ENCODE assay signal across 8 cellular contexts in genomic region chr4:54092405-54092759, GRCh38. TPM values are rescaled to one million over a fixed set of nuclear protein-coding genes. Genes with fewer than 3 reads are reported as not detected.
DNase-seq lines count a peak whose midpoint lies in the region; ATAC-seq and TF ChIP-seq lines count a peak whose summit lies in the region.

No MANE protein-coding gene starts in this region.

- peak overlapping the region; percentile 50 for H3K4me3 ChIP-seq in GM12864 (ENCODE audit: low read depth, low read length)
- peak overlapping the region; percentile 31 for H3K4me3 ChIP-seq in RWPE2 (ENCODE audit: severe bottlenecking)
- peak overlapping the region; percentile 46 to 63 (median 50) for H3K4me3 ChIP-seq in esophagus muscularis mucosa

- TF ChIP-seq CTCF in GM12864 (IDR thresholded peaks at IDR 0.05; ENCODE audit: low read depth, low read length, missing control alignments) (no peak), RWPE2 (IDR thresholded peaks at IDR 0.05; ENCODE audit: poor library complexity, severe bottlenecking) (no peak), esophagus muscularis mucosa (IDR thresholded peaks at IDR 0.05) (no peak), progenitor cell of endocrine pancreas (IDR thresholded peaks at IDR 0.05; ENCODE audit: unreplicated experiment) (no peak)

- DNase-seq in GM12864 (ENCODE audit: low read depth) (no peak), RWPE2 (ENCODE audit: low spot score) (no peak), esophagus muscularis mucosa (ENCODE audit: extremely low spot score) (no peak), progenitor cell of endocrine pancreas (ENCODE audit: low spot score, unreplicated experiment) (no peak), foreskin melanocyte (no peak), SW 1271 (lab: John Stamatoyannopoulos, UW) (no peak), mesenteric fat pad (ENCODE audit: low spot score) (no peak)

- H3K9me3 ChIP-seq in RWPE2 (ENCODE audit: severe bottlenecking) (no peaks in the 10 kb centered on the region), esophagus muscularis mucosa (no peaks in the 10 kb centered on the region)

- no peaks in the 10 kb centered on the region for H3K4me1 ChIP-seq in RWPE2 (ENCODE audit: insufficient read depth, poor library complexity, severe bottlenecking)
- H3K4me1 ChIP-seq in esophagus muscularis mucosa, result peaks cover 15 to 33% (median 30%) of the 10 kb centered on the region in 4 donors

- H3K27me3 ChIP-seq in RWPE2 (ENCODE audit: insufficient read depth, poor library complexity, severe bottlenecking) (no peaks in the 10 kb centered on the region), esophagus muscularis mucosa (peaks cover 0 to 74% (median 42%) of the 10 kb centered on the region in 4 donors)

- TF ChIP-seq POLR2A in esophagus muscularis mucosa (IDR thresholded peaks at IDR 0.05; ENCODE audit: low read depth), result no peak

- WGBS in esophagus muscularis mucosa, result 15% methylated on average over 6 of the region's 6 CpGs

- no peak overlapping the region for H3K27ac Mint-ChIP-seq in progenitor cell of endocrine pancreas

- ATAC-seq in RWPE2 (ENCODE audit: low read depth) (no peak), GM21717 (IDR thresholded peaks at IDR 0.05; ENCODE audit: unreplicated experiment) (no peak)

- H3K36me3 Mint-ChIP-seq in progenitor cell of endocrine pancreas (ENCODE audit: insufficient read depth), result no peaks in the 10 kb centered on the region

- TF ChIP-seq EP300 in esophagus muscularis mucosa (IDR thresholded peaks at IDR 0.05), result no peak

- no peaks in the 10 kb centered on the region for H3K36me3 ChIP-seq in RWPE2 (ENCODE audit: low read depth)
- H3K36me3 ChIP-seq in esophagus muscularis mucosa, result no peaks in the 10 kb centered on the region

- peaks cover 92% of the 10 kb centered on the region for H3K27me3 Mint-ChIP-seq in progenitor cell of endocrine pancreas

- no peak overlapping the region for H3K27ac ChIP-seq in RWPE2 (ENCODE audit: poor library complexity, severe bottlenecking)
- H3K27ac ChIP-seq in esophagus muscularis mucosa (replicated peaks in 1 of 4), result no peak overlapping the region

- H3K4me3 Mint-ChIP-seq in progenitor cell of endocrine pancreas (ENCODE audit: low read depth), result peak overlapping the region; percentile 74

- intact Hi-C loops in esophagus muscularis mucosa (cut with DNase I), result no loop called here

- H3K9me3 Mint-ChIP-seq in progenitor cell of endocrine pancreas (ENCODE audit: low read depth), result no peaks in the 10 kb centered on the region

- peaks cover 23% of the 10 kb centered on the region for H3K4me1 Mint-ChIP-seq in progenitor cell of endocrine pancreas (ENCODE audit: low read depth)

RNA-seq across cellular contexts. Expression of gene GSX2, which starts 7.6 kb away (rescaled TPM):
- not detected for total RNA-seq in esophagus muscularis mucosa
- not detected in 2 replicates for total RNA-seq in progenitor cell of endocrine pancreas
- not detected for total RNA-seq in mesenteric fat pad

RNA-seq across cellular contexts. Expression of gene CHIC2, which starts 28.0 kb away (rescaled TPM):
- 10 to 100 TPM; 29.8 to 40.4 (median 33.6) TPM for total RNA-seq in esophagus muscularis mucosa
- 15.6 and 15.9 TPM in 2 replicates for total RNA-seq in progenitor cell of endocrine pancreas
- 22.4 TPM for total RNA-seq in mesenteric fat pad
